ENCODE assay signal across 8 cellular contexts in genomic region chr3:22887664-22888291, GRCh38.
DNase-seq lines count a peak whose midpoint lies in the region; ATAC-seq and TF ChIP-seq lines count a peak whose summit lies in the region.

No MANE protein-coding gene starts in this region.

- peak; percentile 29 to 56 (median 33) for TF ChIP-seq CTCF in esophagus muscularis mucosa (IDR thresholded peaks at IDR 0.05)
- TF ChIP-seq CTCF in retinal pigment epithelial cell (conservative IDR thresholded peaks at IDR 0.05; ENCODE audit: low read depth, low read length): peak; percentile 82

- peaks cover under 1% of the 10 kb centered on the region for H3K9me3 Mint-ChIP-seq in activated T-cell treated with anti-CD3 and anti-CD28 coated beads, Interleukin-2, amount 50 U/mL, for 24 hours
- no peaks in the 10 kb centered on the region for H3K9me3 Mint-ChIP-seq in activated CD4-positive, alpha-beta T cell treated with anti-CD3 and anti-CD28 coated beads, Interleukin-2, amount 10 ng/mL, durations not matched to agents 7 days and 5 days

- H3K9me3 ChIP-seq in esophagus muscularis mucosa: no peaks in the 10 kb centered on the region

- H3K4me3 ChIP-seq in esophagus muscularis mucosa (no peak overlapping the region), retinal pigment epithelial cell (ENCODE audit: low read length) (no peak overlapping the region)

- CTCF ChIA-PET in activated CD4-positive, alpha-beta T cell treated with anti-CD3 and anti-CD28 coated beads, Interleukin-2, amount 10 ng/mL, durations not matched to agents 7 days and 5 days (lab: Charles Lee): interaction anchor here (0.5 kb wide), 1 partner anchor 776 kb away, joined by 3 read pairs; no protein-coding TSS in a partner anchor

- intact Hi-C loops in esophagus muscularis mucosa (cut with DNase I): no loop called here

- TF ChIP-seq EP300 in esophagus muscularis mucosa (IDR thresholded peaks at IDR 0.05): no peak

- no peaks in the 10 kb centered on the region for H3K27me3 Mint-ChIP-seq in activated T-cell treated with anti-CD3 and anti-CD28 coated beads, Interleukin-2, amount 50 U/mL, for 24 hours
- no peaks in the 10 kb centered on the region for H3K27me3 Mint-ChIP-seq in activated CD4-positive, alpha-beta T cell treated with anti-CD3 and anti-CD28 coated beads, Interleukin-2, amount 10 ng/mL, durations not matched to agents 7 days and 5 days

- H3K4me1 Mint-ChIP-seq in activated T-cell treated with anti-CD3 and anti-CD28 coated beads, Interleukin-2, amount 50 U/mL, for 24 hours (ENCODE audit: low read depth): no peaks in the 10 kb centered on the region
- H3K4me1 Mint-ChIP-seq in activated CD4-positive, alpha-beta T cell treated with anti-CD3 and anti-CD28 coated beads, Interleukin-2, amount 10 ng/mL, durations not matched to agents 7 days and 5 days: no peaks in the 10 kb centered on the region

- peak; percentile 14 for DNase-seq in CMK (ENCODE audit: low read depth)
- peak; percentile 23 for DNase-seq in NCI-H748 treated with DMSO at 0.1 percent for 48 hours (lab: John Stamatoyannopoulos, UW)
- no peak for DNase-seq in esophagus muscularis mucosa (ENCODE audit: extremely low spot score)
- peak; percentile 13 for DNase-seq in retinal pigment epithelial cell (ENCODE audit: low read depth)
- no peak for DNase-seq in activated T-cell treated with anti-CD3 and anti-CD28 coated beads, Interleukin-2, amount 50 U/mL, for 24 hours
- no peak for DNase-seq in activated CD4-positive, alpha-beta T cell treated with anti-CD3 and anti-CD28 coated beads, Interleukin-2, amount 10 ng/mL, durations not matched to agents 7 days and 5 days

- no peak for TF ChIP-seq POLR2A in esophagus muscularis mucosa (IDR thresholded peaks at IDR 0.05; ENCODE audit: low read depth)

- no peak overlapping the region for H3K27ac Mint-ChIP-seq in activated T-cell treated with anti-CD3 and anti-CD28 coated beads, Interleukin-2, amount 50 U/mL, for 24 hours
- H3K27ac Mint-ChIP-seq in activated CD4-positive, alpha-beta T cell treated with anti-CD3 and anti-CD28 coated beads, Interleukin-2, amount 10 ng/mL, durations not matched to agents 7 days and 5 days: no peak overlapping the region

- POLR2A ChIA-PET in activated CD4-positive, alpha-beta T cell treated with anti-CD3 and anti-CD28 coated beads, Interleukin-2, amount 10 ng/mL, durations not matched to agents 7 days and 5 days (lab: Charles Lee): no interaction called here

- H3K36me3 Mint-ChIP-seq in activated T-cell treated with anti-CD3 and anti-CD28 coated beads, Interleukin-2, amount 50 U/mL, for 24 hours (ENCODE audit: low read depth): no peaks in the 10 kb centered on the region
- H3K36me3 Mint-ChIP-seq in activated CD4-positive, alpha-beta T cell treated with anti-CD3 and anti-CD28 coated beads, Interleukin-2, amount 10 ng/mL, durations not matched to agents 7 days and 5 days (ENCODE audit: low read depth): no peaks in the 10 kb centered on the region

- no peak overlapping the region for H3K4me3 Mint-ChIP-seq in activated T-cell treated with anti-CD3 and anti-CD28 coated beads, Interleukin-2, amount 50 U/mL, for 24 hours
- H3K4me3 Mint-ChIP-seq in activated CD4-positive, alpha-beta T cell treated with anti-CD3 and anti-CD28 coated beads, Interleukin-2, amount 10 ng/mL, durations not matched to agents 7 days and 5 days: no peak overlapping the region

- H3K27me3 ChIP-seq in esophagus muscularis mucosa: no peaks in the 10 kb centered on the region

- peaks cover 0 to 17% (median 11%) of the 10 kb centered on the region in 4 donors for H3K4me1 ChIP-seq in esophagus muscularis mucosa

- 57% methylated on average over 2 of the region's 2 CpGs for WGBS in esophagus muscularis mucosa

- H3K27ac ChIP-seq in esophagus muscularis mucosa (replicated peaks in 1 of 4): no peak overlapping the region

- ATAC-seq in GM21390 (IDR thresholded peaks at IDR 0.05; ENCODE audit: unreplicated experiment): peak; percentile 54
- no peak for ATAC-seq in HG03457 (IDR thresholded peaks at IDR 0.05; ENCODE audit: unreplicated experiment)

- H3K36me3 ChIP-seq in esophagus muscularis mucosa: no peaks in the 10 kb centered on the region

Comparison
In these comparisons a context has a peak if more than half of its experiments do, and no peak if none do; other contexts are left out.
1. DNase-seq: peak in CMK (single experiment), NCI-H748 treated with DMSO at 0.1 percent for 48 hours (single experiment) and retinal pigment epithelial cell (single experiment); none in esophagus muscularis mucosa (single experiment), activated T-cell treated with anti-CD3 and anti-CD28 coated beads, Interleukin-2, amount 50 U/mL, for 24 hours (single experiment) and activated CD4-positive, alpha-beta T cell treated with anti-CD3 and anti-CD28 coated beads, Interleukin-2, amount 10 ng/mL, durations not matched to agents 7 days and 5 days (single experiment).